ENCODE assay signal across 31 cellular contexts in the genomic region with DNA sequence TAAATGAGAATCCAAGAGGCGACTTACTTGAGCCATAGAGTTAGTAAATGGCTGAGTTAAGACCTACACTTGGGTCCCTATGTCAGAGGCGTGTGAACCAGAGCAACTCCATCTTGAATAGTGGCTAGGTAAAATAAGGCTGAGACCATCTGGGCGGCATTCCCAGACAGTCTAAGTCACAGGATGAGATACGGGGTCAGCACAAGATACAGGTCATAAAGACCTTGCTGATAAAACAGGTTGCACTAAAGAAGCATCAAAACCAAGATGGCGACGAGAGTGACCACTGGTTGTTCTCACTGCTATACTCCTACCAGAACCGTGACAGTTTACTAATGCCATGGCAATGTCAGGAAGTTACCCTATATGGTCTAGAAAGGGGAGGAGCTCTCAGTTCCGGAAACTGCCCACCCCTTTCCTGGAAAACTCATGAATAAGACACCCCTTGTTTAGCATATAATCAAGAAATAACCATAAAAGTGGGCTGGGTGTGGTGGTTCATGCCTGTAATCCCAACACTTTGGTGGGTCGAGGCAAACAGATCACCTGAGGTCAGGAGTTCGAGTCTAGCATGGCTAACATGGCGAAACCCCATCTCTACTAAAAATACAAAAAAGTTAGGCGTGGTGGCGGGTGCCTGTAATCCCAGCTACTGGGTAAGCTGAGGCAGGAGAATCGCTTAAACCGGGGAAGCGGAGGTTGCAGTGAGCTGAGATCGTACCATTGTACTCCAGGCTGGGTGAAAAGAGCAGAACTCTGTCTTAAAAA. TPM values are rescaled to one million over a fixed set of nuclear protein-coding genes. Genes with fewer than 3 reads are reported as not detected.
DNase-seq lines count a peak whose midpoint lies in the region; ATAC-seq, FAIRE-seq and TF ChIP-seq lines count a peak whose summit lies in the region.
"Had no signal": no experiment of that assay in that cellular context is flagged by ENCODE, and none has a peak within 500 bp of the region (broad histone marks: within the 10 kb centered on the region; RNA-seq: fewer than 3 reads in every experiment).

No MANE protein-coding gene starts in this region.

- ATAC-seq in K562: peak; percentile 94
- ATAC-seq in left lung: no peak
- ATAC-seq: activated naive CD8-positive, alpha-beta T cell treated with anti-CD3 and anti-CD28 coated beads, Interleukin-2, amount 50 U/mL, for 24 hours; body of pancreas; foreskin keratinocyte; heart right ventricle; naive thymus-derived CD4-positive, alpha-beta T cell had no signal

- BruUV-seq in K562 (replicated peaks; lab: Mats Ljungman, UMichigan): no TSS peak

- H4K20me1 ChIP-seq in K562 (replicated peaks; ENCODE audit: control insufficient read depth, insufficient read depth, low read length): no peaks in the 10 kb centered on the region
- H4K20me1 ChIP-seq: BLaER1 had no signal

- CTCF ChIA-PET in K562 (lab: Yijun Ruan, JAX; ENCODE audit: low intra/inter-chr PET ratio): interaction anchor here (0.6 kb wide), 1 partner anchor 43 kb away, joined by 3 read pairs; no protein-coding TSS in a partner anchor

- TF ChIP-seq EP300 in K562 (IDR thresholded peaks at IDR 0.05; ENCODE audit: low read length): no peak; the same call in 1 of the 2 replicates

- peak; percentile 14 for DNase-seq in activated effector memory CD4-positive, alpha-beta T cell treated with anti-CD3 and anti-CD28 coated beads, Interleukin-2, amount 50 U/mL, for 16 hours
- DNase-seq in activated effector memory CD4-positive, alpha-beta T cell treated with Interleukin-2 at 50 U/mL for 16 hours: no peak
- DNase-seq in MV-4-11 (lab: John Stamatoyannopoulos, UW) (peak; percentile 6), K562 (ENCODE audit: extremely low read depth in 1 of 4, low spot score in 3 of 4) (peak; percentile 32 to 92 (median 50)), osteocyte (ENCODE audit: extremely low spot score, unreplicated experiment) (no peak), caudate nucleus (lab: John Stamatoyannopoulos, UW) (no peak), left lung (no peak), CD14-positive monocyte (ENCODE audit: low spot score) (no peak)
- DNase-seq: activated CD4-positive, alpha-beta T cell treated with anti-CD3 and anti-CD28 coated beads, Interleukin-2, amount 50 U/mL, for 4 hours; activated gamma-delta T cell treated with Interleukin-2 at 50 U/mL for 16 hours; activated naive CD8-positive, alpha-beta T cell treated with anti-CD3 and anti-CD28 coated beads, Interleukin-2, amount 50 U/mL, for 24 hours; body of pancreas; effector CD4-positive, alpha-beta T cell; foreskin keratinocyte; heart right ventricle; naive thymus-derived CD4-positive, alpha-beta T cell; NCI-H1105; NCI-H1930; NCI-H2227 treated with DMSO at 0.1 percent for 48 hours; ovary; stimulated activated CD4-positive, alpha-beta T cell treated with anti-CD3 and anti-CD28 coated beads, Interleukin-12 subunit alpha, Interleukin-12 subunit beta, amount 100 ng/mL, for 4 hours; stimulated activated CD4-positive, alpha-beta T cell treated with anti-CD3 and anti-CD28 coated beads, Interleukin-4, amount 100 ng/mL, for 4 hours; stimulated activated naive CD4-positive, alpha-beta T cell; testis had no signal

- no peaks in the 10 kb centered on the region for H3K9me3 ChIP-seq in K562 (replicated peaks; ENCODE audit: control insufficient read depth, insufficient read depth, low read depth, low read length)
- no peaks in the 10 kb centered on the region for H3K9me3 ChIP-seq in left lung
- H3K9me3 ChIP-seq: BLaER1, body of pancreas, heart right ventricle, ovary, right atrium auricular region, testis, vagina had no signal

- H3K27me3 Mint-ChIP-seq in osteocyte (ENCODE audit: unreplicated experiment): no peaks in the 10 kb centered on the region
- peaks cover 0 to under 1% (median 0%) of the 10 kb centered on the region in 3 donors for H3K27me3 Mint-ChIP-seq in CD14-positive monocyte (ENCODE audit: low read depth in 3 of 3)
- H3K27me3 Mint-ChIP-seq: activated naive CD8-positive, alpha-beta T cell treated with anti-CD3 and anti-CD28 coated beads, Interleukin-2, amount 50 U/mL, for 24 hours; memory B cell had no signal

- peak overlapping the region; percentile 60 to 77; a peak in 3 of 4 replicates for H3K9ac ChIP-seq in K562 (ENCODE audit: insufficient read depth in 1 of 2, low read depth in 2 of 2, low read length in 2 of 2)
- H3K9ac ChIP-seq: BLaER1 had no signal

- H2AFZ ChIP-seq in K562 (ENCODE audit: low read depth, low read length): peak overlapping the region; percentile 87

- peak overlapping the region; percentile 65 for H3K4me2 ChIP-seq in K562 (ENCODE audit: insufficient read depth, low read length)
- H3K4me2 ChIP-seq: BLaER1 had no signal

- TF ChIP-seq POLR2A in K562 (conservative IDR thresholded peaks at IDR 0.05): peak; percentile 47; the same call in 1 of the 2 replicates

- peak in 1 of 2 experiments; percentile 51; a peak in 2 of 4 replicates for TF ChIP-seq RAD21 in K562 (CRISPR knock-in tag; conservative IDR thresholded peaks at IDR 0.05 in 1 of 2, IDR thresholded peaks at IDR 0.05 in 1 of 2)

- intact Hi-C loops in K562 (cut with micrococcal nuclease) (loop anchor here (1.0 kb wide), 2 partner anchors 16 to 43 kb away; a partner anchor contains a TSS), left lung (cut with DNase I) (no loop called here), CD14-positive monocyte (cut with micrococcal nuclease) (loop anchor here (5.0 kb wide), 2 partner anchors 32 to 43 kb away; no protein-coding TSS in a partner anchor)

- peak; percentile 95 for FAIRE-seq in K562 (lab: Jason Lieb, UNC)
- FAIRE-seq: HTR-8/SVneo had no signal

- no peaks in the 10 kb centered on the region for H3K9me3 Mint-ChIP-seq in osteocyte (ENCODE audit: unreplicated experiment)
- H3K9me3 Mint-ChIP-seq in CD14-positive monocyte: no peaks in the 10 kb centered on the region
- H3K9me3 Mint-ChIP-seq: activated naive CD8-positive, alpha-beta T cell treated with anti-CD3 and anti-CD28 coated beads, Interleukin-2, amount 50 U/mL, for 24 hours; memory B cell; naive thymus-derived CD4-positive, alpha-beta T cell had no signal

- POLR2A ChIA-PET in K562 (lab: Yijun Ruan, JAX): interaction anchor here (0.7 to 4.3 kb wide), 8 partner anchors 13 to 52 kb away, joined by 3 to 24 read pairs (median 5); a partner anchor contains a TSS

- H3K36me3 Mint-ChIP-seq in osteocyte (ENCODE audit: unreplicated experiment) (no peaks in the 10 kb centered on the region), CD14-positive monocyte (no peaks in the 10 kb centered on the region)
- H3K36me3 Mint-ChIP-seq: memory B cell; naive thymus-derived CD4-positive, alpha-beta T cell had no signal

- no peak overlapping the region for H3K4me3 Mint-ChIP-seq in osteocyte (ENCODE audit: unreplicated experiment)
- no peak overlapping the region for H3K4me3 Mint-ChIP-seq in CD14-positive monocyte
- H3K4me3 Mint-ChIP-seq: activated naive CD8-positive, alpha-beta T cell treated with anti-CD3 and anti-CD28 coated beads, Interleukin-2, amount 50 U/mL, for 24 hours; memory B cell; naive thymus-derived CD4-positive, alpha-beta T cell had no signal

- TF ChIP-seq CTCF in K562 (IDR thresholded peaks at IDR 0.05 in 2 of 3, conservative IDR thresholded peaks at IDR 0.05 in 1 of 3; ENCODE audit: insufficient read depth in 2 of 3, low read depth in 1 of 3, low read length in 3 of 3): no peak
- TF ChIP-seq CTCF in osteocyte (IDR thresholded peaks at IDR 0.05): no peak
- TF ChIP-seq CTCF in left lung (IDR thresholded peaks at IDR 0.05): no peak
- no peak for TF ChIP-seq CTCF in CD14-positive monocyte (IDR thresholded peaks at IDR 0.05)

- H3K27ac Mint-ChIP-seq in osteocyte (ENCODE audit: unreplicated experiment) (peak overlapping the region; percentile 87), CD14-positive monocyte (peak overlapping the region in 1 of 7 donors; percentile 50)
- H3K27ac Mint-ChIP-seq: activated naive CD8-positive, alpha-beta T cell treated with anti-CD3 and anti-CD28 coated beads, Interleukin-2, amount 50 U/mL, for 24 hours; memory B cell had no signal

- no peaks in the 10 kb centered on the region for H3K79me2 ChIP-seq in K562 (ENCODE audit: control insufficient read depth, insufficient read depth, low read length)

- H3K36me3 ChIP-seq in K562 (ENCODE audit: control insufficient read depth, insufficient read depth, low read length) (no peaks in the 10 kb centered on the region), left lung (no peaks in the 10 kb centered on the region)
- H3K36me3 ChIP-seq: BLaER1, heart right ventricle, ovary, right atrium auricular region, vagina had no signal

- H3K4me1 ChIP-seq in K562 (replicated peaks in 1 of 2; ENCODE audit: control insufficient read depth in 2 of 2, insufficient read depth in 2 of 2, low read length in 2 of 2): peaks cover 4 to 19% of the 10 kb centered on the region in 2 experiments; a peak in 4 of 5 replicates
- H3K4me1 ChIP-seq in left lung: peaks cover 0 to 22% of the 10 kb centered on the region in 2 donors
- H3K4me1 ChIP-seq: BLaER1, foreskin keratinocyte, testis had no signal

- H3K4me1 Mint-ChIP-seq in osteocyte (ENCODE audit: unreplicated experiment) (peaks cover 55% of the 10 kb centered on the region), CD14-positive monocyte (peaks cover 25% of the 10 kb centered on the region)

- no peaks in the 10 kb centered on the region for H3K9me1 ChIP-seq in K562 (ENCODE audit: control insufficient read depth, insufficient read depth, low read length)

- peak overlapping the region; percentile 12; the same call in 1 of the 2 replicates for H3K4me3 ChIP-seq in K562
- H3K4me3 ChIP-seq in left lung: no peak overlapping the region
- H3K4me3 ChIP-seq: BLaER1, body of pancreas, heart right ventricle, ovary, right atrium auricular region, testis, vagina had no signal

- no peaks in the 10 kb centered on the region for H3K27me3 ChIP-seq in K562 (ENCODE audit: control insufficient read depth in 2 of 2, insufficient read depth in 2 of 2, low read length in 2 of 2)
- H3K27me3 ChIP-seq in left lung: no peaks in the 10 kb centered on the region
- H3K27me3 ChIP-seq: BLaER1, body of pancreas, foreskin keratinocyte, ovary, right atrium auricular region, testis, vagina had no signal

- 43% methylated on average over 17 of the region's 17 CpGs for WGBS in K562 (ENCODE audit: insufficient coverage, low coverage, missing lambda C conversion rate)

- H3K27ac ChIP-seq in K562 (ENCODE audit: extremely low read depth, low read depth, low read length): peak overlapping the region; percentile 82
- H3K27ac ChIP-seq in caudate nucleus (ENCODE audit: low read depth, low read length): no peak overlapping the region
- no peak overlapping the region for H3K27ac ChIP-seq in left lung
- H3K27ac ChIP-seq: BLaER1, body of pancreas, foreskin keratinocyte, heart right ventricle, ovary, right atrium auricular region, RWPE1, testis, vagina, VCaP had no signal

- in situ Hi-C loops in K562 (cut with MboI): no loop called here

RNA-seq across cellular contexts. Expression of a gene that starts 43.9 kb away (rescaled TPM):
- 1,932 and 2,326 TPM in 2 replicates for total RNA-seq in K562 (2011; cell fraction: chromatin; rRNA removed; ENCODE audit: low replicate concordance)
- 1,765 and 1,966 TPM in 2 replicates for total RNA-seq in K562 (2011; cell fraction: nucleolus; rRNA removed)
- total RNA-seq in K562 (2011; cell fraction: nucleoplasm; rRNA removed): 2,955 and 4,950 TPM in 2 replicates
- total RNA-seq in K562 (2014; rRNA removed) (8,400 and 9,577 TPM in 2 replicates), K562 (2014; rRNA removed; fragmentation: Illumina TruSeq; extraction: Trizol) (12,995 and 14,391 TPM in 2 replicates), K562 (2015; rRNA removed; fragmentation: Illumina TruSeq; extraction: Trizol) (12,931 and 13,052 TPM in 2 replicates), K562 (2021) (11,082 and 11,449 TPM in 2 replicates), osteocyte (10,441 and 10,582 TPM in 2 replicates), left lung (1,000 to 10,000 TPM; 7,825 to 9,246 TPM)
- polyA plus RNA-seq in K562 (2011; rRNA removed) (17,323 and 19,925 TPM in 2 replicates), K562 (2014; fragmentation: Illumina TruSeq; extraction: Trizol) (11,237 and 11,368 TPM in 2 replicates), K562 (2014; fragmentation: Nextera tagmentation; extraction: Ambion mirVana) (1,000 to 10,000 TPM; 6,453 to 7,909 TPM), K562 (2014; rRNA removed) (9,792 and 9,810 TPM in 2 replicates), CD14-positive monocyte (1,000 to 10,000 TPM; 5,292 to 5,586 TPM)
- 8,489 and 17,996 TPM in 2 replicates for polyA plus RNA-seq in K562 (2011; cell fraction: cytosol; rRNA removed)
- polyA plus RNA-seq in K562 (2011; cell fraction: nucleus; rRNA removed): 2,973 and 6,796 TPM in 2 replicates
- 12,775 and 16,724 TPM in 2 replicates for polyA plus RNA-seq in K562 (2012)
- polyA minus RNA-seq in K562 (2011; rRNA and poly(A)+ RNA removed): 13,120 and 13,707 TPM in 2 replicates
- 5,589 and 5,926 TPM in 2 replicates for polyA minus RNA-seq in K562 (2011; cell fraction: cytosol; rRNA and poly(A)+ RNA removed)
- 792 and 2,209 TPM in 2 replicates for polyA minus RNA-seq in K562 (2011; cell fraction: nucleus; rRNA and poly(A)+ RNA removed)

Comparison
In these comparisons a context has a peak if more than half of its experiments do, and no peak if none do; other contexts are left out.
1. DNase-seq: peak in activated effector memory CD4-positive, alpha-beta T cell treated with anti-CD3 and anti-CD28 coated beads, Interleukin-2, amount 50 U/mL, for 16 hours (single experiment), MV-4-11 (single experiment) and K562 (4 of 4); none in activated effector memory CD4-positive, alpha-beta T cell treated with Interleukin-2 at 50 U/mL for 16 hours (single experiment), osteocyte (single experiment), caudate nucleus (0 of 61), left lung (0 of 2) and CD14-positive monocyte (single experiment).
2. intact Hi-C loops: an anchor here in K562 (1.0 kb wide) and CD14-positive monocyte (5.0 kb wide); none called in left lung.